In the genomic region with DNA sequence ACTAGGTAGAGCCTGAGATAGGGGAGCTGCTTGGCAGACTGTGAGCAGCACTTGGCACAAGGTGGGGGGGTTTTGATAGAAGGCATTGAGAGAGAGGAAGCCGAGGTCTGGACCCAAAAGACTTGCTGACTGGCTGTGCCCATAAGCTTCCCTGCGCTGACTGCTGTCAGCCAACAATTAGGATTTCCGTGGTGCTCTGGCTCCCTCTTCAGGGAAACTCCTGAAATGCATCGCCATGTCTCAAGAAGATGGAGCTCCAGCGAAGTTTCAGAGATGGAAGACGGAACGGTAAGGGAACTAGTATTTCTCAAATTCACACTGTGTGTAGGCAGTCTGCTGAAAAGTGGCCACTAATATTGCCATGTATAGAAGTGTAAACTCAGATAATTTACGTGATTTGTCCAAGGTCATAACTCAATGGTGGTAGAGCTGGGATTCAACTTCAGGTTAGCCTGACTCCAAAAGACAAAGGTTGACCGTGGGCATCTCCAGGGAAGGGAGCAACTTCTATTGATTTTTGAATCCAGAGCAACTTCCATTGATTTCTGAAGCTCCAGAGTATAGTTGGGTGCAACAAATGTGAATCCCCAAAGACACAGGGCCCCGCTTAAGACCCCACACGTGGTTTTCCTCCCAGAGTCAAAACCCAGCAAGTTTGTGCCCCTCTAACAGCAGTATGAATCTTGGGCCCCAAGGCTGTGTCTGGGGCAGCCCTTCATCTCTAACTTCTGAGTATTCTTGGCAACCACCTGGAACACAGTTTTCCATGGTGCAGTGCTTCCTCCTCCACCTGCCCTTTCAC, we compare ENCODE assay signal across 8 cellular contexts. TPM values are rescaled to one million over a fixed set of nuclear protein-coding genes. Genes with fewer than 3 reads are reported as not detected.
A peak's percentile ranks its signal among the peaks of the same experiment; 100 is the strongest.
DNase-seq lines count a peak whose midpoint lies in the region; ATAC-seq, FAIRE-seq and TF ChIP-seq lines count a peak whose summit lies in the region.

No MANE protein-coding gene starts in this region.

- no peaks in the 10 kb centered on the region for H3K79me1 ChIP-seq in H1 (ENCODE audit: low read depth, low read length)

- H3K4me2 ChIP-seq in H1 (ENCODE audit: insufficient read depth in 1 of 2, low read depth in 2 of 2, low read length in 2 of 2) = no peak overlapping the region

- H2BK12ac ChIP-seq in H1 (ENCODE audit: low read depth, low read length) = no peak overlapping the region

- H3K56ac ChIP-seq in H1 (replicated peaks; ENCODE audit: insufficient read length, low read depth, low read length) = no peak overlapping the region

- H3K18ac ChIP-seq in H1 (ENCODE audit: extremely low read depth, low read length) = no peak overlapping the region

- TF ChIP-seq CTCF in D721Med (IDR thresholded peaks at IDR 0.05; ENCODE audit: insufficient read depth, missing control alignments) (peak; percentile 99), H1 (IDR thresholded peaks at IDR 0.05; ENCODE audit: control extremely low read depth in 1 of 3, insufficient read depth in 1 of 3, low read depth in 1 of 3, low read length in 3 of 3) (peak; percentile 57 to 76 (median 72))

- no peaks in the 10 kb centered on the region for H3K36me3 ChIP-seq in H1 (ENCODE audit: control insufficient read depth in 2 of 4, insufficient read depth in 4 of 4, low read length in 3 of 4)

- no peak for TF ChIP-seq EP300 in H1 (IDR thresholded peaks at IDR 0.05; ENCODE audit: borderline replicate concordance in 1 of 2, low read depth in 2 of 2, low read length in 2 of 2)

- no peak overlapping the region for H2AFZ ChIP-seq in H1 (ENCODE audit: low read length)

- H3K79me2 ChIP-seq in H1 (ENCODE audit: control insufficient read depth in 1 of 2, insufficient read depth in 2 of 2, low read length in 2 of 2) = no peaks in the 10 kb centered on the region

- H3K9me3 Mint-ChIP-seq in activated CD8-positive, alpha-beta T cell treated with anti-CD3 and anti-CD28 coated beads, Interleukin-2, amount 10 ng/mL, durations not matched to agents 7 days and 5 days (ENCODE audit: insufficient read depth) = no peaks in the 10 kb centered on the region

- peak; percentile 78 to 83 for TF ChIP-seq RAD21 in H1 (IDR thresholded peaks at IDR 0.05 in 1 of 2, conservative IDR thresholded peaks at IDR 0.05 in 1 of 2; ENCODE audit: low read depth in 2 of 2, low read length in 2 of 2)

- no peaks in the 10 kb centered on the region for H3K36me3 Mint-ChIP-seq in activated CD8-positive, alpha-beta T cell treated with anti-CD3 and anti-CD28 coated beads, Interleukin-2, amount 10 ng/mL, durations not matched to agents 7 days and 5 days (ENCODE audit: low read depth)

- H3K14ac ChIP-seq in H1 (ENCODE audit: insufficient read length) = no peak overlapping the region

- H3K9ac ChIP-seq in H1 (replicated peaks in 1 of 4; ENCODE audit: extremely low read depth in 1 of 4, low read depth in 3 of 4, low read length in 3 of 4) = no peak overlapping the region

- peaks cover 5% of the 10 kb centered on the region for H3K27me3 Mint-ChIP-seq in activated CD8-positive, alpha-beta T cell treated with anti-CD3 and anti-CD28 coated beads, Interleukin-2, amount 10 ng/mL, durations not matched to agents 7 days and 5 days (ENCODE audit: low read depth)

- H4K8ac ChIP-seq in H1 (ENCODE audit: extremely low read depth, insufficient read depth, low read length) = no peak overlapping the region

- no peak overlapping the region for H3K4me3 ChIP-seq in H1 (ENCODE audit: extremely low read depth in 1 of 4, insufficient read depth in 2 of 4, low read depth in 3 of 4, low read length in 4 of 4)

- CTCF ChIA-PET in activated CD8-positive, alpha-beta T cell treated with anti-CD3 and anti-CD28 coated beads, Interleukin-2, amount 10 ng/mL, durations not matched to agents 7 days and 5 days (lab: Charles Lee) = interaction anchor here (0.6 to 4.0 kb wide), 80 partner anchors 9 to 738 kb away, joined by 3 to 191 read pairs (median 4); a partner anchor contains a TSS
- CTCF ChIA-PET in H1 (lab: Charles Lee; ENCODE audit: partially characterized antibody) = interaction anchor here (0.6 to 3.3 kb wide), 24 partner anchors 9 to 783 kb away, joined by 3 to 21 read pairs (median 4); no protein-coding TSS in a partner anchor

- no peak overlapping the region for H2BK20ac ChIP-seq in H1 (ENCODE audit: low read length)

- H3K9me3 ChIP-seq in H1 (ENCODE audit: insufficient read depth in 2 of 2, low read depth in 1 of 2, low read length in 1 of 2) = peaks cover 26 to 56% of the 10 kb centered on the region in 2 experiments; a peak in 3 of 4 replicates

- no peak overlapping the region for H3K27ac Mint-ChIP-seq in activated CD8-positive, alpha-beta T cell treated with anti-CD3 and anti-CD28 coated beads, Interleukin-2, amount 10 ng/mL, durations not matched to agents 7 days and 5 days

- no peak overlapping the region for H4K5ac ChIP-seq in H1 (ENCODE audit: insufficient read length, low read depth, low read length)

- no peaks in the 10 kb centered on the region for H3K27me3 ChIP-seq in H1 (replicated peaks in 1 of 4; ENCODE audit: control insufficient read depth in 3 of 4, extremely low read depth in 1 of 4, insufficient read depth in 3 of 4, low read length in 3 of 4)

- no peak overlapping the region for H2AK5ac ChIP-seq in H1 (ENCODE audit: low read depth, low read length)

- H3K27ac ChIP-seq in H1 (ENCODE audit: low read depth, low read length) = no peak overlapping the region

- no peak overlapping the region for H3K23ac ChIP-seq in H1 (ENCODE audit: insufficient read length)

- H3K23me2 ChIP-seq in H1 (ENCODE audit: low read depth, low read length) = no peaks in the 10 kb centered on the region; the same call in 1 of the 2 replicates

- H3K4me1 Mint-ChIP-seq in activated CD8-positive, alpha-beta T cell treated with anti-CD3 and anti-CD28 coated beads, Interleukin-2, amount 10 ng/mL, durations not matched to agents 7 days and 5 days (ENCODE audit: low read depth) = peaks cover 32% of the 10 kb centered on the region

- no peak overlapping the region for H4K91ac ChIP-seq in H1 (replicated peaks; ENCODE audit: insufficient read length, low read length)

- DNase-seq in D721Med (ENCODE audit: insufficient read length, low spot score) (no peak), NOMO-1 (lab: John Stamatoyannopoulos, UW; ENCODE audit: unreplicated experiment in 2 of 2) (peak; percentile 63 to 75), H1 (ENCODE audit: low read depth in 1 of 2, low spot score in 2 of 2) (peak in 1 of 2 experiments; percentile 72), myocyte (ENCODE audit: low read depth) (peak; percentile 89)
- peak; percentile 86 for DNase-seq in activated CD8-positive, alpha-beta T cell treated with anti-CD3 and anti-CD28 coated beads, Interleukin-2, amount 10 ng/mL, durations not matched to agents 7 days and 5 days
- DNase-seq in stimulated activated CD8-positive, alpha-beta memory T cell treated with anti-CD3 and anti-CD28 coated beads, Interleukin-4, amount 100 ng/mL, for 4 hours (ENCODE audit: low read depth in 2 of 2, low spot score in 1 of 2) = peak; percentile 37 to 69

- no peak overlapping the region for H2BK15ac ChIP-seq in H1 (ENCODE audit: low read length)

- ATAC-seq in HG02884 (IDR thresholded peaks at IDR 0.05; ENCODE audit: unreplicated experiment) = peak; percentile 36
- ATAC-seq in activated CD8-positive, alpha-beta T cell treated with anti-CD3 and anti-CD28 coated beads, Interleukin-2, amount 10 ng/mL, durations not matched to agents 7 days and 5 days = peak; percentile 52
- no peak for ATAC-seq in HG03571 (IDR thresholded peaks at IDR 0.05; ENCODE audit: unreplicated experiment)

- H2BK5ac ChIP-seq in H1 (ENCODE audit: low read depth, low read length) = no peak overlapping the region

- no peaks in the 10 kb centered on the region for H4K20me1 ChIP-seq in H1 (replicated peaks in 1 of 2; ENCODE audit: control insufficient read depth in 1 of 2, insufficient read depth in 2 of 2, low read length in 2 of 2)

- FAIRE-seq in D721Med (lab: Jason Lieb, UNC) (no peak), H1 (lab: Jason Lieb, UNC) (no peak)

- 43% methylated on average over 11 of the region's 11 CpGs; no CpG with 5 or more reads in 1 of the 2 experiments for WGBS in H1 (ENCODE audit: extremely low coverage in 1 of 2, insufficient coverage in 1 of 2, insufficient read length in 1 of 2, insufficient replicate concordance in 2 of 2, low coverage in 1 of 2, low lambda C conversion rate in 2 of 2, missing lambda C conversion rate in 1 of 2), 2 experiments

- no peak overlapping the region for H3K4me3 Mint-ChIP-seq in activated CD8-positive, alpha-beta T cell treated with anti-CD3 and anti-CD28 coated beads, Interleukin-2, amount 10 ng/mL, durations not matched to agents 7 days and 5 days

- no peak for TF ChIP-seq POLR2A in H1 (IDR thresholded peaks at IDR 0.05; ENCODE audit: control extremely low read depth in 1 of 2, low read depth in 2 of 2, low read length in 2 of 2)

- no peak overlapping the region for H2BK120ac ChIP-seq in H1 (replicated peaks; ENCODE audit: low read depth, low read length)

- no peak overlapping the region for H3K4ac ChIP-seq in H1 (replicated peaks; ENCODE audit: insufficient read length, low read depth, low read length)

- POLR2A ChIA-PET in activated CD8-positive, alpha-beta T cell treated with anti-CD3 and anti-CD28 coated beads, Interleukin-2, amount 10 ng/mL, durations not matched to agents 7 days and 5 days (lab: Charles Lee) = interaction anchor here (0.8 to 1.1 kb wide), 2 partner anchors 410 to 424 kb away, joined by 3 read pairs; no protein-coding TSS in a partner anchor
- POLR2A ChIA-PET in H1 (lab: Charles Lee; ENCODE audit: partially characterized antibody) = no interaction called here

- H3K4me1 ChIP-seq in H1 (replicated peaks in 1 of 4; ENCODE audit: control insufficient read depth in 3 of 4, insufficient read depth in 4 of 4, low read length in 3 of 4) = no peaks in the 10 kb centered on the region

RNA-seq across cellular contexts. Expression of a gene that starts 44.5 kb away (rescaled TPM):
- not detected for total RNA-seq in activated CD8-positive, alpha-beta T cell treated with anti-CD3 and anti-CD28 coated beads, Interleukin-2, amount 10 ng/mL, durations not matched to agents 7 days and 5 days
- total RNA-seq in H1 (2021; fragmentation: NEBNext Ultra II Directional; extraction: Animal tissue kit (Norgen Biotek cat#: 25700)) = not detected in 2 replicates
- not detected in 2 replicates for polyA plus RNA-seq in H1 (2011; rRNA removed)
- polyA plus RNA-seq in H1 (2011; cell fraction: cytosol; rRNA removed) = not detected
- polyA plus RNA-seq in H1 (2011; cell fraction: nucleus; rRNA removed) = not detected
- polyA plus RNA-seq in H1 (2012, experiment 1 of 2) = not detected in 4 replicates
- polyA plus RNA-seq in H1 (2012, experiment 2 of 2) = not detected
- polyA plus RNA-seq in H1 (2013, experiment 1 of 2) = not detected
- polyA plus RNA-seq in H1 (2013, experiment 2 of 2) = not detected
- polyA minus RNA-seq in H1 (2011; rRNA and poly(A)+ RNA removed) = not detected in 2 replicates
- not detected for polyA minus RNA-seq in H1 (2011; cell fraction: cytosol; rRNA and poly(A)+ RNA removed)
- not detected for polyA minus RNA-seq in H1 (2011; cell fraction: nucleus; rRNA and poly(A)+ RNA removed)
- not detected in 2 replicates for total RNA-seq in myocyte
- not detected for polyA plus RNA-seq in myocyte (2012)

RNA-seq across cellular contexts. Expression of a gene that starts 52.0 kb away (rescaled TPM):
- not detected for total RNA-seq in activated CD8-positive, alpha-beta T cell treated with anti-CD3 and anti-CD28 coated beads, Interleukin-2, amount 10 ng/mL, durations not matched to agents 7 days and 5 days
- not detected in 2 replicates for total RNA-seq in H1 (2021; fragmentation: NEBNext Ultra II Directional; extraction: Animal tissue kit (Norgen Biotek cat#: 25700))
- not detected in 2 replicates for polyA plus RNA-seq in H1 (2011; rRNA removed)
- polyA plus RNA-seq in H1 (2011; cell fraction: cytosol; rRNA removed) = not detected
- polyA plus RNA-seq in H1 (2011; cell fraction: nucleus; rRNA removed) = not detected
- not detected in 4 replicates for polyA plus RNA-seq in H1 (2012, experiment 1 of 2)
- not detected for polyA plus RNA-seq in H1 (2012, experiment 2 of 2)
- not detected for polyA plus RNA-seq in H1 (2013, experiment 1 of 2)
- polyA plus RNA-seq in H1 (2013, experiment 2 of 2) = not detected
- not detected in 2 replicates for polyA minus RNA-seq in H1 (2011; rRNA and poly(A)+ RNA removed)
- polyA minus RNA-seq in H1 (2011; cell fraction: cytosol; rRNA and poly(A)+ RNA removed) = not detected
- not detected for polyA minus RNA-seq in H1 (2011; cell fraction: nucleus; rRNA and poly(A)+ RNA removed)
- not detected in 2 replicates for total RNA-seq in myocyte
- not detected for polyA plus RNA-seq in myocyte (2012)

RNA-seq across cellular contexts. Expression of a gene that starts 55.7 kb away (rescaled TPM):
- total RNA-seq in activated CD8-positive, alpha-beta T cell treated with anti-CD3 and anti-CD28 coated beads, Interleukin-2, amount 10 ng/mL, durations not matched to agents 7 days and 5 days = not detected
- not detected in 2 replicates for total RNA-seq in H1 (2021; fragmentation: NEBNext Ultra II Directional; extraction: Animal tissue kit (Norgen Biotek cat#: 25700))
- polyA plus RNA-seq in H1 (2011; rRNA removed) = not detected in 2 replicates
- not detected for polyA plus RNA-seq in H1 (2011; cell fraction: cytosol; rRNA removed)
- not detected for polyA plus RNA-seq in H1 (2011; cell fraction: nucleus; rRNA removed)
- not detected in 4 replicates for polyA plus RNA-seq in H1 (2012, experiment 1 of 2)
- polyA plus RNA-seq in H1 (2012, experiment 2 of 2) = not detected
- polyA plus RNA-seq in H1 (2013, experiment 1 of 2) = not detected
- polyA plus RNA-seq in H1 (2013, experiment 2 of 2) = not detected
- not detected in 2 replicates for polyA minus RNA-seq in H1 (2011; rRNA and poly(A)+ RNA removed)
- polyA minus RNA-seq in H1 (2011; cell fraction: cytosol; rRNA and poly(A)+ RNA removed) = not detected
- not detected for polyA minus RNA-seq in H1 (2011; cell fraction: nucleus; rRNA and poly(A)+ RNA removed)
- not detected in 2 replicates for total RNA-seq in myocyte
- polyA plus RNA-seq in myocyte (2012) = not detected
